27 cellular contexts compared by ENCODE assay signal in genomic region chr1:24253569-24253968, GRCh38.
A peak's percentile ranks its signal among the peaks of the same experiment; 100 is the strongest.
DNase-seq lines count a peak whose midpoint lies in the region; ATAC-seq, FAIRE-seq and TF ChIP-seq lines count a peak whose summit lies in the region.
"Had no signal": no experiment of that assay in that cellular context is flagged by ENCODE, and none has a peak within 500 bp of the region (broad histone marks: within the 10 kb centered on the region; RNA-seq: fewer than 3 reads in every experiment).

No MANE protein-coding gene starts in this region.

- H3K4me2 ChIP-seq in PC-3 (ENCODE audit: low read length): no peak overlapping the region

- TF ChIP-seq CTCF in GM06990 (IDR thresholded peaks at IDR 0.05; ENCODE audit: insufficient read depth, low read length, poor library complexity, severe bottlenecking) (peak; percentile 48), PC-3 (conservative IDR thresholded peaks at IDR 0.05; ENCODE audit: low read depth, low read length) (0 out of 2 replicates have a peak, but pooled peaks have one; percentile 22), kidney epithelial cell (IDR thresholded peaks at IDR 0.05; ENCODE audit: insufficient read depth, low read length, poor library complexity, severe bottlenecking) (peak; percentile 1), Peyer's patch (IDR thresholded peaks at IDR 0.05) (no peak)

- DNase-seq in GM06990 (ENCODE audit: extremely low read depth, insufficient read length) (no peak), H7 (peak; percentile 74), PC-3 (no peak), kidney epithelial cell (ENCODE audit: low read depth) (no peak), Peyer's patch (no peak), T-helper 1 cell (no peak), GM12891 (ENCODE audit: insufficient read length, low spot score) (no peak)
- no peak for DNase-seq in activated naive CD4-positive, alpha-beta T cell treated with Interleukin-2 at 50 U/mL for 16 hours
- DNase-seq: activated CD4-positive, alpha-beta T cell treated with anti-CD3 and anti-CD28 coated beads for 1 hour; activated CD8-positive, alpha-beta T cell treated with anti-CD3 and anti-CD28 coated beads for 36 hours; activated effector memory CD4-positive, alpha-beta T cell treated with Interleukin-2 at 50 U/mL for 16 hours; activated naive CD8-positive, alpha-beta T cell treated with anti-CD3 and anti-CD28 coated beads, Interleukin-2, amount 10 ng/mL, durations not matched to agents 7 days and 5 days; DMS53; GF-D8; heart left ventricle; IMR-90; NCI-H1417; NCI-H2081 treated with DMSO at 0.1 percent for 48 hours; NCI-H446 treated with DMSO at 0.1 percent for 48 hours; NK-92 treated with Interleukin-12 subunit alpha and Interleukin-12 subunit beta, amount 100 ng/mL, for 24 hours; psoas muscle; SJCRH30; trophoblast cell had no signal

- no peaks in the 10 kb centered on the region for H3K9me3 ChIP-seq in PC-3 (ENCODE audit: low read length)
- H3K9me3 ChIP-seq in Peyer's patch: no peaks in the 10 kb centered on the region
- H3K9me3 ChIP-seq: heart left ventricle, psoas muscle, SJCRH30 had no signal

- H3K9me2 ChIP-seq in PC-3 (replicated peaks; ENCODE audit: low read length): no peaks in the 10 kb centered on the region

- no peaks in the 10 kb centered on the region for H3K4me1 ChIP-seq in PC-3 (ENCODE audit: insufficient read depth, low read length)
- H3K4me1 ChIP-seq in Peyer's patch: no peaks in the 10 kb centered on the region
- H3K4me1 ChIP-seq: heart left ventricle, psoas muscle, SJCRH30 had no signal

- no peak for FAIRE-seq in GM12891 (lab: Jason Lieb, UNC)
- FAIRE-seq: astrocyte, H54, TTC549 had no signal

- H3K27me3 ChIP-seq in GM06990 (replicated peaks; ENCODE audit: control insufficient read depth, insufficient read depth, low read length) (no peaks in the 10 kb centered on the region), H7 (ENCODE audit: control insufficient read depth, insufficient read depth, low read length) (no peaks in the 10 kb centered on the region), PC-3 (ENCODE audit: low read length) (no peaks in the 10 kb centered on the region), kidney epithelial cell (ENCODE audit: control insufficient read depth, insufficient read depth, low read length) (no peaks in the 10 kb centered on the region), Peyer's patch (no peaks in the 10 kb centered on the region)
- H3K27me3 ChIP-seq: heart left ventricle had no signal

- CTCF ChIA-PET in PC-3 (lab: Charles Lee): interaction anchor here (0.5 kb wide), 1 partner anchor 50 kb away, joined by 4 read pairs; no protein-coding TSS in a partner anchor

- H3K36me3 ChIP-seq in GM06990 (ENCODE audit: control insufficient read depth, insufficient read depth, low read length): no peaks in the 10 kb centered on the region
- no peaks in the 10 kb centered on the region for H3K36me3 ChIP-seq in H7 (replicated peaks; ENCODE audit: control insufficient read depth, insufficient read depth, low read length)
- H3K36me3 ChIP-seq in PC-3 (ENCODE audit: low read depth, low read length): no peaks in the 10 kb centered on the region
- no peaks in the 10 kb centered on the region for H3K36me3 ChIP-seq in kidney epithelial cell (ENCODE audit: control insufficient read depth, insufficient read depth, low read length)
- H3K36me3 ChIP-seq in Peyer's patch: no peaks in the 10 kb centered on the region
- H3K36me3 ChIP-seq: heart left ventricle, SJCRH30 had no signal

- no peak for ATAC-seq in PC-3
- ATAC-seq: activated CD8-positive, alpha-beta T cell treated with anti-CD3 and anti-CD28 coated beads for 36 hours; heart left ventricle; psoas muscle had no signal

- BruUV-seq in PC-3 (replicated peaks; lab: Mats Ljungman, UMichigan): no TSS peak

- no peak for TF ChIP-seq POLR2A in Peyer's patch (IDR thresholded peaks at IDR 0.05)
- TF ChIP-seq POLR2A in GM12891 (IDR thresholded peaks at IDR 0.05; ENCODE audit: low read depth, low read length): no peak

- H3K9ac ChIP-seq in PC-3 (ENCODE audit: low read length): no peak overlapping the region

- intact Hi-C loops in PC-3 (cut with micrococcal nuclease): no loop called here

- H3K79me2 ChIP-seq in PC-3 (ENCODE audit: low read length): no peaks in the 10 kb centered on the region

- H3K27ac ChIP-seq in PC-3 (ENCODE audit: low read length) (no peak overlapping the region), Peyer's patch (no peak overlapping the region)
- H3K27ac ChIP-seq: epithelial cell of prostate, heart left ventricle, psoas muscle, SJCRH30 had no signal

- no peaks in the 10 kb centered on the region for H4K20me1 ChIP-seq in PC-3 (ENCODE audit: low read length)

- no peaks in the 10 kb centered on the region for H3F3A ChIP-seq in PC-3 (ENCODE audit: low read length, unreplicated experiment)

- H3K4me3 ChIP-seq in GM06990 (replicated peaks; ENCODE audit: low read depth, low read length) (no peak overlapping the region), H7 (ENCODE audit: insufficient read depth, low read depth, low read length) (no peak overlapping the region), PC-3 (ENCODE audit: low read length) (no peak overlapping the region), kidney epithelial cell (ENCODE audit: low read depth, low read length) (no peak overlapping the region), Peyer's patch (no peak overlapping the region)
- H3K4me3 ChIP-seq: heart left ventricle, psoas muscle, SJCRH30 had no signal

- POLR2A ChIA-PET in PC-3 (lab: Charles Lee; ENCODE audit: unreplicated experiment): no interaction called here

- no peak overlapping the region for H2AFZ ChIP-seq in PC-3 (ENCODE audit: low read length)

TF ChIP-seq in GM12891, 5 proteins besides CTCF, POLR2A, EP300 and RAD21:
- no peak for TF ChIP-seq POLR2AphosphoS5 (IDR thresholded peaks at IDR 0.05; ENCODE audit: low read depth, low read length)
- no peak for TF ChIP-seq SPI1 (IDR thresholded peaks at IDR 0.05; ENCODE audit: low read depth, low read length)
- no peak for TF ChIP-seq POU2F2 (IDR thresholded peaks at IDR 0.05; ENCODE audit: low read depth, low read length)
- TF ChIP-seq TAF1 (IDR thresholded peaks at IDR 0.05; ENCODE audit: low read depth, low read length): no peak
- no peak for TF ChIP-seq PAX5 (IDR thresholded peaks at IDR 0.05; ENCODE audit: insufficient read depth, low read length, severe bottlenecking)
TF ChIP-seq in GM12891: peak in this region for 0.

Comparison
In these comparisons a context has a peak if more than half of its experiments do, and no peak if none do; other contexts are left out.
1. CTCF ChIP-seq: peak in GM06990 (single experiment), PC-3 (single experiment) and kidney epithelial cell (single experiment); none in Peyer's patch (0 of 6).